In genomic region chr9:137590469-137591383, GRCh38 we compare ENCODE assay signal across 8 cellular contexts. TPM values are rescaled to one million over a fixed set of nuclear protein-coding genes. Genes with fewer than 3 reads are reported as not detected.
DNase-seq lines count a peak whose midpoint lies in the region; ATAC-seq, FAIRE-seq and TF ChIP-seq lines count a peak whose summit lies in the region.

Gene ZMYND19 (minus strand): TSS chr9:137590512. CDS start chr9:137590263, 249 bp downstream.

- WGBS in psoas muscle, 3 donors, result 1 to 3% (median 2%) methylated on average over 36 to 113 of the region's 113 CpGs

- H3K4me3 ChIP-seq in adipocyte (ENCODE audit: low read length) (peak within 1 kb of the TSS; percentile 88), psoas muscle (peak within 1 kb of the TSS; percentile 82)

- H3K27ac ChIP-seq in psoas muscle, result peak within 1 kb of the TSS; percentile 19

- POLR2A ChIA-PET in T-cell (lab: Charles Lee), result interaction anchor here in 1 of 2 donors (0.5 to 1.0 kb wide), 2 partner anchors 28 to 37 kb away, joined by 3 to 4 read pairs; partner anchors contain the start of gene EHMT1

- no peaks in the 10 kb centered on the region for H3K27me3 Mint-ChIP-seq in T-cell

- H3K4me1 ChIP-seq in adipocyte (ENCODE audit: control insufficient read depth, insufficient read depth, low read length), result peaks cover 13% of the 10 kb centered on the region
- peaks cover 9% of the 10 kb centered on the region for H3K4me1 ChIP-seq in psoas muscle

- no peak for TF ChIP-seq CTCF in psoas muscle (IDR thresholded peaks at IDR 0.05)

- H3K36me3 ChIP-seq in adipocyte (ENCODE audit: control insufficient read depth, insufficient read depth, low read length, severe bottlenecking) (peaks cover 26% of the 10 kb centered on the region), psoas muscle (ENCODE audit: insufficient read depth in 1 of 2, low read depth in 1 of 2) (peaks cover 0 to 32% of the 10 kb centered on the region in 2 donors)

- peak within 1 kb of the TSS; percentile 85 to 86 for H3K27ac Mint-ChIP-seq in T-cell

- TF ChIP-seq POLR2A in GM12891 (IDR thresholded peaks at IDR 0.05; ENCODE audit: low read depth, low read length), result no peak; the same call in 1 of the 2 replicates

- H3K4me1 Mint-ChIP-seq in T-cell, result peaks cover 17 to 22% (median 18%) of the 10 kb centered on the region in 3 donors

- no peaks in the 10 kb centered on the region for H3K9me3 Mint-ChIP-seq in T-cell

- H3K27me3 ChIP-seq in adipocyte (replicated peaks; ENCODE audit: control insufficient read depth, insufficient read depth, low read length) (no peaks in the 10 kb centered on the region), psoas muscle (ENCODE audit: insufficient read depth in 3 of 3, low read length in 2 of 3) (no peaks in the 10 kb centered on the region)

- intact Hi-C loops in left cardiac atrium (cut with DNase I), result no loop called here
- intact Hi-C loops in psoas muscle (cut with DNase I), result no loop called here

- peak; percentile 93 for ATAC-seq in HG02798 (IDR thresholded peaks at IDR 0.05; ENCODE audit: poor library complexity, unreplicated experiment)
- ATAC-seq in T-cell (replicated peaks in 1 of 4), result peak; percentile 96 to 98 (median 97)
- ATAC-seq in left cardiac atrium, result peak; percentile 99 to 100
- peak; percentile 99 to 100 (median 100) for ATAC-seq in psoas muscle

- peak within 1 kb of the TSS; percentile 90 for H3K9ac ChIP-seq in adipocyte (ENCODE audit: low read length)

- DNase-seq in GM12891 (ENCODE audit: insufficient read length, low spot score) (peak; percentile 100), NCI-H1436 (lab: John Stamatoyannopoulos, UW) (peak; percentile 85), T-cell (peak; percentile 66 to 92 (median 84)), adipocyte (ENCODE audit: low read depth) (peak; percentile 97), left cardiac atrium (peak; percentile 92), psoas muscle (peak; percentile 91 to 95), ureter (ENCODE audit: low spot score) (peak; percentile 91)

- peaks cover 20% of the 10 kb centered on the region for H3K36me3 Mint-ChIP-seq in T-cell

- FAIRE-seq in GM12891 (lab: Jason Lieb, UNC), result peak; percentile 99

- H3K9me3 ChIP-seq in adipocyte (ENCODE audit: control insufficient read depth, low read length) (no peaks in the 10 kb centered on the region), psoas muscle (no peaks in the 10 kb centered on the region)

- H3K4me3 Mint-ChIP-seq in T-cell, result peak within 1 kb of the TSS; percentile 89 to 95 (median 94)

- CTCF ChIA-PET in T-cell (lab: Charles Lee), result interaction anchor here in 1 of 2 donors (0.7 to 1.1 kb wide), 3 partner anchors 10 to 1267 kb away, joined by 3 to 6 read pairs (median 3); partner anchors contain the start of gene ARRDC1

TF ChIP-seq in GM12891, 5 proteins besides CTCF, POLR2A, EP300 and RAD21:
- TF ChIP-seq PAX5 (IDR thresholded peaks at IDR 0.05; ENCODE audit: insufficient read depth, low read length, severe bottlenecking), result no peak
- TF ChIP-seq TAF1 (IDR thresholded peaks at IDR 0.05; ENCODE audit: low read depth, low read length), result peak; percentile 50; the same call in 1 of the 2 replicates

RNA-seq across cellular contexts. Expression of gene ZMYND19, which starts in this region (rescaled TPM):
- polyA plus RNA-seq in GM12891 (2012; ENCODE audit: low read depth, missing spikeins), result 20.4 TPM
- total RNA-seq in T-cell (10 to 100 TPM; 18.7 to 42.0 (median 33.3) TPM), left cardiac atrium (10 to 100 TPM in 1 of 2 donors, 1 to 10 TPM in 1; 9.4 to 12.2 TPM), psoas muscle (10 to 100 TPM; 11.7 to 21.2 (median 13.3) TPM), ureter (26.3 TPM)
- 10 to 100 TPM; 15.2 to 27.2 (median 16.5) TPM for polyA plus RNA-seq in psoas muscle

Comparison
In these comparisons a context has a peak if more than half of its experiments do, and no peak if none do; other contexts are left out.
1. Peak in every context shown above with its lines: DNase-seq, ATAC-seq, H3K4me3 ChIP-seq and H3K27ac ChIP-seq.